ENCODE assay signal across 9 cellular contexts in the genomic region with DNA sequence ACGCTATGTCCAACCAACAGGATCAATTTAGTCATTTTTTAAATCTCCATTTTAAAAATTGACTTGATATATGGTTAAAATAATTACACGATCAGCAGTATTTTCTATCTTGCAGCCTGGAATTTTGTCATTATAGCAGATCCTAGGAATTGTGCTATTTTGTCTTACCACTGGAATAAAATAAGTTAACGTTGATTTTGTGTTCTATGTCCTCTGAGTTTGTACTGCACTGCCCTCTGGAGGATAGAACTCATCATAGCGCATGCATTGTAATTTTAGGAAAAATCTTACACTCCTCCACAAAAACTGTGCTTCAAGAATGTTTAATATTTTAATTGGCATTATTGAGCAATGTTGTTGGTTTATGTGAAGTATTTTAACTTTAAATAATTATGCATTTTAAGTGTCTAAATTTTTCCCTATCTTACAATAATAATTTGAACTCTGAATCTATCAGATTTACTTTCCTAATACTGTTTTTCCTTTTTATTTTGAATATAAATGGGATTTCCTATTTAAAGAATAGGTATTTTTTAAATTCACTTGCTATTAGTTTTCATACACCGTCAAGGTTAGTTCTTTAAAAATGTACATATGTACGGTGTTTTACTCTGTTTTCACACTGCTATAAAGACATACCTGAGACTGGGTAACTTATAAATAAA.
DNase-seq lines count a peak whose midpoint lies in the region; ATAC-seq, FAIRE-seq and TF ChIP-seq lines count a peak whose summit lies in the region.
"Had no signal": no experiment of that assay in that cellular context is flagged by ENCODE, and none has a peak within 500 bp of the region (broad histone marks: within the 10 kb centered on the region; RNA-seq: fewer than 3 reads in every experiment).

No MANE protein-coding gene starts in this region.

- DNase-seq in EH (ENCODE audit: low read depth): peak; percentile 27
- no peak for DNase-seq in H54 (ENCODE audit: insufficient read length, low spot score)
- peak; percentile 31 for DNase-seq in NCI-H526 treated with DMSO at 0.1 percent for 48 hours (lab: John Stamatoyannopoulos, UW)
- DNase-seq in dermis blood vessel endothelial cell: peak; percentile 49
- DNase-seq in pons (ENCODE audit: low spot score): peak; percentile 25
- DNase-seq in GDM1 (lab: John Stamatoyannopoulos, UW): no peak
- no peak for DNase-seq in T-helper 17 cell
- DNase-seq: activated B cell treated with CpG ODN at 0.5 μM for 24 hours had no signal

- TF ChIP-seq POLR2A in H54 (IDR thresholded peaks at IDR 0.05; ENCODE audit: low read depth, low read length): no peak

- peak; percentile 62 for FAIRE-seq in H54 (lab: Jason Lieb, UNC)

- ATAC-seq in GM19463 (IDR thresholded peaks at IDR 0.05; ENCODE audit: unreplicated experiment) (no peak), T-helper 17 cell (no peak)

- H3K4me3 Mint-ChIP-seq in T-helper 17 cell: no peak overlapping the region
- H3K4me3 Mint-ChIP-seq: activated B cell treated with CpG ODN at 0.5 μM for 24 hours had no signal

- H3K36me3 Mint-ChIP-seq in T-helper 17 cell (ENCODE audit: low read depth): no peaks in the 10 kb centered on the region

- peaks cover 2% of the 10 kb centered on the region for H3K4me1 Mint-ChIP-seq in T-helper 17 cell
- H3K4me1 Mint-ChIP-seq: activated B cell treated with CpG ODN at 0.5 μM for 24 hours had no signal

- H3K9me3 ChIP-seq in T-helper 17 cell (ENCODE audit: control insufficient read depth, low read length, poor library complexity, severe bottlenecking): no peaks in the 10 kb centered on the region

- no peaks in the 10 kb centered on the region for H3K27me3 Mint-ChIP-seq in T-helper 17 cell
- H3K27me3 Mint-ChIP-seq: activated B cell treated with CpG ODN at 0.5 μM for 24 hours had no signal

- no peak overlapping the region for H3K27ac Mint-ChIP-seq in T-helper 17 cell
- H3K27ac Mint-ChIP-seq: activated B cell treated with CpG ODN at 0.5 μM for 24 hours had no signal

Comparison
In these comparisons a context has a peak if more than half of its experiments do, and no peak if none do; other contexts are left out.
1. DNase-seq: peak in EH (single experiment), NCI-H526 treated with DMSO at 0.1 percent for 48 hours (single experiment), dermis blood vessel endothelial cell (single experiment) and pons (single experiment); none in H54 (single experiment), GDM1 (single experiment) and T-helper 17 cell (0 of 3).